Comparison of ENCODE assay signal across 10 cellular contexts in the genomic region with DNA sequence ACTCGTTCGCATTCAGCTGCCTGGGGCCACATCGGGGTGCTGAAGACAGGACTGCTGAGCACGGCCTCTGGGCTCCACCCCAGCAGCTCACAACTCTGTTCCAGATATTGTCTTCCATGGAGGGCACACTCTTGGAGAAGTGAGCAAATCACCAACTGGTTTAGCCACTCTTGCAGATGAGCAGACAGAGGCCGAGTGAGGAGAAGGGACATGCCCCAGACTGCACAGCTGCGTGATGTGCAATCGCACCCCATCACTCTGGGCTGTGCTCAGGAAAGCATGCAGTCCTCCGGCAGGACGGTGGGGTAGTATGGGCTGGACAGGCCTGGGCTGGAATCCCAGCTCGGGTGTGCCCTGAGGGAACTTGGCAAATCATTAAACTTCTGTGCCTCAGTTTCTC.
DNase-seq lines count a peak whose midpoint lies in the region; ATAC-seq and TF ChIP-seq lines count a peak whose summit lies in the region.
"Had no signal": no experiment of that assay in that cellular context is flagged by ENCODE, and none has a peak within 500 bp of the region (broad histone marks: within the 10 kb centered on the region; RNA-seq: fewer than 3 reads in every experiment).

No MANE protein-coding gene starts in this region.

- TF ChIP-seq CTCF in RWPE1 (conservative IDR thresholded peaks at IDR 0.05; ENCODE audit: low read depth) = no peak
- TF ChIP-seq CTCF in dorsolateral prefrontal cortex (IDR thresholded peaks at IDR 0.05 in 54 of 56, conservative IDR thresholded peaks at IDR 0.05 in 2 of 56; ENCODE audit: low read depth in 1 of 56, partially characterized antibody in 56 of 56) = no peak
- TF ChIP-seq CTCF in tibial nerve (IDR thresholded peaks at IDR 0.05) = no peak
- TF ChIP-seq CTCF in sigmoid colon (IDR thresholded peaks at IDR 0.05) = no peak

- CTCF ChIA-PET in RWPE1 (lab: Yijun Ruan, JAX) = interaction anchor here (0.6 to 1.3 kb wide), 6 partner anchors 11 to 452 kb away, joined by 3 to 6 read pairs (median 4); no protein-coding TSS in a partner anchor

- ATAC-seq in HG03442 (IDR thresholded peaks at IDR 0.05; ENCODE audit: unreplicated experiment) = no peak

- H3K9me3 ChIP-seq in mucosa of stomach (ENCODE audit: control insufficient read depth, low read length) (no peaks in the 10 kb centered on the region), tibial nerve (no peaks in the 10 kb centered on the region), sigmoid colon (no peaks in the 10 kb centered on the region)

- H3K27me3 ChIP-seq in dorsolateral prefrontal cortex (no peaks in the 10 kb centered on the region), mucosa of stomach (ENCODE audit: control insufficient read depth, insufficient read depth, low read length) (no peaks in the 10 kb centered on the region), tibial nerve (no peaks in the 10 kb centered on the region), sigmoid colon (no peaks in the 10 kb centered on the region)

- TF ChIP-seq EP300 in tibial nerve (IDR thresholded peaks at IDR 0.05) (no peak), sigmoid colon (IDR thresholded peaks at IDR 0.05) (no peak)

- H3K4me1 ChIP-seq in mucosa of stomach (ENCODE audit: control insufficient read depth, insufficient read depth, low read length) = peaks cover 30% of the 10 kb centered on the region
- H3K4me1 ChIP-seq in tibial nerve = peaks cover 3 to 73% (median 57%) of the 10 kb centered on the region in 4 donors
- peaks cover 0 to 50% (median 37%) of the 10 kb centered on the region in 4 donors for H3K4me1 ChIP-seq in sigmoid colon

- peak overlapping the region in 1 of 59 donors; percentile 29 for H3K4me3 ChIP-seq in dorsolateral prefrontal cortex
- no peak overlapping the region for H3K4me3 ChIP-seq in mucosa of stomach (ENCODE audit: low read length)
- H3K4me3 ChIP-seq in tibial nerve = no peak overlapping the region
- no peak overlapping the region for H3K4me3 ChIP-seq in sigmoid colon
- H3K4me3 ChIP-seq: SK-N-MC had no signal

- H3K36me3 ChIP-seq in mucosa of stomach (ENCODE audit: control insufficient read depth, insufficient read depth, low read length) (no peaks in the 10 kb centered on the region), tibial nerve (peaks cover 0 to 11% (median 0%) of the 10 kb centered on the region in 3 donors), sigmoid colon (no peaks in the 10 kb centered on the region)

- intact Hi-C loops in dorsolateral prefrontal cortex (cut with DNase I) = loop anchor here in 1 of 2 donors (1.0 to 10.0 kb wide), 2 partner anchors 112 to 172 kb away; a partner anchor contains a TSS
- intact Hi-C loops in sigmoid colon (cut with DNase I) = no loop called here

- 58 to 73% methylated on average over 10 of the region's 10 CpGs for WGBS in tibial nerve, 2 donors
- WGBS in sigmoid colon, 2 donors = 90 to 93% methylated on average over 10 of the region's 10 CpGs

- POLR2A ChIA-PET in RWPE1 (lab: Yijun Ruan, JAX; ENCODE audit: low non-redundant PET) = no interaction called here

- peak overlapping the region; percentile 5 for H3K9ac ChIP-seq in mucosa of stomach (ENCODE audit: low read length)

- TF ChIP-seq POLR2A in tibial nerve (IDR thresholded peaks at IDR 0.05) (no peak), sigmoid colon (IDR thresholded peaks at IDR 0.05) (no peak)

- H3K27ac ChIP-seq in RWPE1 (peak overlapping the region; percentile 94), dorsolateral prefrontal cortex (peak overlapping the region; percentile 12 to 98 (median 89)), tibial nerve (peak overlapping the region; percentile 79 to 95 (median 92)), sigmoid colon (peak overlapping the region in 2 of 4 donors; percentile 52 to 55)
- H3K27ac ChIP-seq: SK-N-MC had no signal

- DNase-seq in RWPE1 (ENCODE audit: low spot score) = peak; percentile 64
- no peak for DNase-seq in dorsolateral prefrontal cortex
- no peak for DNase-seq in tibial nerve (ENCODE audit: low spot score in 2 of 2)
- DNase-seq in NCI-H446 treated with DMSO at 0.1 percent for 48 hours (lab: John Stamatoyannopoulos, UW) = no peak
- DNase-seq in sigmoid colon = no peak
- DNase-seq: NCI-H187 treated with DMSO at 0.1 percent for 48 hours, NCI-H748 treated with DMSO at 0.1 percent for 48 hours had no signal
